18 cellular contexts compared by ENCODE assay signal in the genomic region with DNA sequence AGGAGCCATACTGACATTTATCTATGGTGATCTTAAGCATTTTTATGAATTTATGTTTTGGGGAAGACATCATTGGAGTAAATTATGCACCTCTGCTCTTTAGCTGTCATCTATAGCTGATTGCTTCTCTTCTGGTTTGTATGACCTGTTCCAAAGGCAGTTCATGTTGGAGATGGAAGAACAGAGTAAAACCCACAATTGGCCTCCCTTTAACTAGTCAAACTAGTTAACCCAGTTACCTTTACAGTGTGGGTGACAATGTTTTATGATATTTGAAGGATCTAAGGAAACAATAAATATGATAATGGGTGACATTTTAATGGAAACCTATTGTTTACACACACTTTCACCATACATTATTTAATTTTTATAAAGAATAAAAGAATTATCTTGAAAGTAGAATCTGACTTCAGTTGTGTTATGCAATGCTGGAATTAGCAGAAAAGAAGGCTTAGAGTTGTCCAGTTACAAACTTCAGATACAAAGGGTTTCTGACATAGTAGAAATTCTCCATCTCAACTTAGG.
DNase-seq lines count a peak whose midpoint lies in the region; ATAC-seq and TF ChIP-seq lines count a peak whose summit lies in the region.
"Had no signal": no experiment of that assay in that cellular context is flagged by ENCODE, and none has a peak within 500 bp of the region (broad histone marks: within the 10 kb centered on the region; RNA-seq: fewer than 3 reads in every experiment).

No MANE protein-coding gene starts in this region.

- H3K27ac Mint-ChIP-seq in activated naive CD8-positive, alpha-beta T cell treated with anti-CD3 and anti-CD28 coated beads, Interleukin-2, amount 10 ng/mL, durations not matched to agents 7 days and 5 days = peak overlapping the region; percentile 58
- H3K27ac Mint-ChIP-seq in activated naive CD8-positive, alpha-beta T cell treated with anti-CD3 and anti-CD28 coated beads, Interleukin-2, amount 50 U/mL, for 24 hours = no peak overlapping the region
- peak overlapping the region; percentile 55 for H3K27ac Mint-ChIP-seq in activated CD8-positive, alpha-beta T cell treated with anti-CD3 and anti-CD28 coated beads for 36 hours
- H3K27ac Mint-ChIP-seq: CD14-positive monocyte had no signal

- TF ChIP-seq CTCF in activated CD8-positive, alpha-beta T cell treated with anti-CD3 and anti-CD28 coated beads for 36 hours (IDR thresholded peaks at IDR 0.05) = no peak
- TF ChIP-seq CTCF in mucosa of descending colon (IDR thresholded peaks at IDR 0.05) (no peak), uterus (IDR thresholded peaks at IDR 0.05) (no peak), GM13976 (IDR thresholded peaks at IDR 0.05; ENCODE audit: borderline replicate concordance, control extremely low read depth, extremely low read depth, insufficient read depth, missing control alignments) (no peak)

- H3K9me3 ChIP-seq in mucosa of descending colon (peaks cover 1% of the 10 kb centered on the region), uterus (no peaks in the 10 kb centered on the region)

- intact Hi-C loops in activated CD8-positive, alpha-beta T cell treated with anti-CD3 and anti-CD28 coated beads for 36 hours (cut with micrococcal nuclease) = no loop called here
- intact Hi-C loops in mucosa of descending colon (cut with DNase I, micrococcal nuclease) (no loop called here), uterus (cut with DNase I; ENCODE audit: low total_unique reads) (no loop called here), left ventricle myocardium superior (cut with micrococcal nuclease) (no loop called here)

- H3K4me1 ChIP-seq in mucosa of descending colon (ENCODE audit: low read depth) (peaks cover 7% of the 10 kb centered on the region), uterus (peaks cover 0 to 8% of the 10 kb centered on the region in 2 donors)

- peaks cover 36% of the 10 kb centered on the region for H3K36me3 Mint-ChIP-seq in activated naive CD8-positive, alpha-beta T cell treated with anti-CD3 and anti-CD28 coated beads, Interleukin-2, amount 10 ng/mL, durations not matched to agents 7 days and 5 days
- H3K36me3 Mint-ChIP-seq in activated naive CD8-positive, alpha-beta T cell treated with anti-CD3 and anti-CD28 coated beads, Interleukin-2, amount 50 U/mL, for 24 hours (ENCODE audit: low read depth) = peaks cover 5% of the 10 kb centered on the region
- no peaks in the 10 kb centered on the region for H3K36me3 Mint-ChIP-seq in activated CD8-positive, alpha-beta T cell treated with anti-CD3 and anti-CD28 coated beads for 36 hours (ENCODE audit: low read depth)
- H3K36me3 Mint-ChIP-seq: CD14-positive monocyte had no signal

- peak overlapping the region; percentile 78 to 80 for H3K27ac ChIP-seq in uterus
- H3K27ac ChIP-seq: dorsolateral prefrontal cortex, HL-60 had no signal

- no peaks in the 10 kb centered on the region for H3K27me3 Mint-ChIP-seq in activated naive CD8-positive, alpha-beta T cell treated with anti-CD3 and anti-CD28 coated beads, Interleukin-2, amount 10 ng/mL, durations not matched to agents 7 days and 5 days
- H3K27me3 Mint-ChIP-seq in activated naive CD8-positive, alpha-beta T cell treated with anti-CD3 and anti-CD28 coated beads, Interleukin-2, amount 50 U/mL, for 24 hours = no peaks in the 10 kb centered on the region
- no peaks in the 10 kb centered on the region for H3K27me3 Mint-ChIP-seq in activated CD8-positive, alpha-beta T cell treated with anti-CD3 and anti-CD28 coated beads for 36 hours

- no peak overlapping the region for H3K4me3 Mint-ChIP-seq in activated naive CD8-positive, alpha-beta T cell treated with anti-CD3 and anti-CD28 coated beads, Interleukin-2, amount 10 ng/mL, durations not matched to agents 7 days and 5 days
- no peak overlapping the region for H3K4me3 Mint-ChIP-seq in activated naive CD8-positive, alpha-beta T cell treated with anti-CD3 and anti-CD28 coated beads, Interleukin-2, amount 50 U/mL, for 24 hours
- H3K4me3 Mint-ChIP-seq in activated CD8-positive, alpha-beta T cell treated with anti-CD3 and anti-CD28 coated beads for 36 hours = no peak overlapping the region
- H3K4me3 Mint-ChIP-seq: CD14-positive monocyte had no signal

- in situ Hi-C loops in GM13976 (cut with MboI; ENCODE audit: low sequenced_read_pairs, unreplicated experiment) = no loop called here

- no peaks in the 10 kb centered on the region for H3K27me3 ChIP-seq in uterus
- H3K27me3 ChIP-seq: dorsolateral prefrontal cortex had no signal

- no peak for ATAC-seq in activated naive CD8-positive, alpha-beta T cell treated with anti-CD3 and anti-CD28 coated beads, Interleukin-2, amount 10 ng/mL, durations not matched to agents 7 days and 5 days (ENCODE audit: low read depth)
- ATAC-seq in activated naive CD8-positive, alpha-beta T cell treated with anti-CD3 and anti-CD28 coated beads, Interleukin-2, amount 50 U/mL, for 24 hours = no peak
- no peak for ATAC-seq in activated CD8-positive, alpha-beta T cell treated with anti-CD3 and anti-CD28 coated beads for 36 hours
- ATAC-seq in mucosa of descending colon = peak; percentile 59
- ATAC-seq in left ventricle myocardium superior = no peak
- ATAC-seq in HG03045 (IDR thresholded peaks at IDR 0.05; ENCODE audit: unreplicated experiment) = no peak
- ATAC-seq: SK-N-SH treated with all-trans-retinoic acid at 6 μM for 48 hours had no signal

- CTCF ChIA-PET in activated CD8-positive, alpha-beta T cell treated with anti-CD3 and anti-CD28 coated beads for 36 hours (lab: Charles Lee) = interaction anchor here (0.8 kb wide), 1 partner anchor 18 kb away, joined by 4 read pairs; no protein-coding TSS in a partner anchor

- H3K36me3 ChIP-seq in mucosa of descending colon (ENCODE audit: low read depth) (no peaks in the 10 kb centered on the region), uterus (no peaks in the 10 kb centered on the region)

- no peak for TF ChIP-seq POLR2A in uterus (IDR thresholded peaks at IDR 0.05)

- POLR2A ChIA-PET in activated naive CD8-positive, alpha-beta T cell treated with anti-CD3 and anti-CD28 coated beads, Interleukin-2, amount 10 ng/mL, durations not matched to agents 7 days and 5 days (lab: Charles Lee) = interaction anchor here (3.4 kb wide), 1 partner anchor 263 kb away, joined by 24 read pairs; a partner anchor contains a TSS
- POLR2A ChIA-PET in activated CD8-positive, alpha-beta T cell treated with anti-CD3 and anti-CD28 coated beads for 36 hours (lab: Charles Lee) = interaction anchor here (3.0 kb wide), 1 partner anchor 263 kb away, joined by 11 read pairs; a partner anchor contains a TSS

- DNase-seq in activated naive CD8-positive, alpha-beta T cell treated with anti-CD3 and anti-CD28 coated beads, Interleukin-2, amount 10 ng/mL, durations not matched to agents 7 days and 5 days = no peak
- DNase-seq in activated naive CD8-positive, alpha-beta T cell treated with anti-CD3 and anti-CD28 coated beads, Interleukin-2, amount 50 U/mL, for 24 hours = no peak
- DNase-seq in activated CD8-positive, alpha-beta T cell treated with anti-CD3 and anti-CD28 coated beads for 36 hours = no peak
- DNase-seq in mucosa of descending colon (no peak), uterus (no peak), left ventricle myocardium superior (no peak), GM13976 (ENCODE audit: low spot score) (no peak)
- DNase-seq: activated CD4-positive, alpha-beta T cell treated with anti-CD3 and anti-CD28 coated beads for 1 hour; central memory CD4-positive, alpha-beta T cell; dorsolateral prefrontal cortex; GOT3; NCI-H510A treated with DMSO at 0.1 percent for 48 hours; retina; stimulated activated CD4-positive, alpha-beta T cell treated with anti-CD3 and anti-CD28 coated beads, Interleukin-12 subunit alpha, Interleukin-12 subunit beta, amount 100 ng/mL, for 4 hours had no signal

- H3K4me3 ChIP-seq in mucosa of descending colon = no peak overlapping the region
- H3K4me3 ChIP-seq in uterus = no peak overlapping the region
- H3K4me3 ChIP-seq: dorsolateral prefrontal cortex had no signal

- peaks cover 11% of the 10 kb centered on the region for H3K9me3 Mint-ChIP-seq in activated naive CD8-positive, alpha-beta T cell treated with anti-CD3 and anti-CD28 coated beads, Interleukin-2, amount 10 ng/mL, durations not matched to agents 7 days and 5 days
- peaks cover 11% of the 10 kb centered on the region for H3K9me3 Mint-ChIP-seq in activated naive CD8-positive, alpha-beta T cell treated with anti-CD3 and anti-CD28 coated beads, Interleukin-2, amount 50 U/mL, for 24 hours
- H3K9me3 Mint-ChIP-seq in activated CD8-positive, alpha-beta T cell treated with anti-CD3 and anti-CD28 coated beads for 36 hours = peaks cover 8% of the 10 kb centered on the region

- H3K4me1 Mint-ChIP-seq in activated naive CD8-positive, alpha-beta T cell treated with anti-CD3 and anti-CD28 coated beads, Interleukin-2, amount 10 ng/mL, durations not matched to agents 7 days and 5 days = peaks cover 29% of the 10 kb centered on the region
- H3K4me1 Mint-ChIP-seq in activated naive CD8-positive, alpha-beta T cell treated with anti-CD3 and anti-CD28 coated beads, Interleukin-2, amount 50 U/mL, for 24 hours = peaks cover 26% of the 10 kb centered on the region
- peaks cover 28% of the 10 kb centered on the region for H3K4me1 Mint-ChIP-seq in activated CD8-positive, alpha-beta T cell treated with anti-CD3 and anti-CD28 coated beads for 36 hours (ENCODE audit: low read depth)
